ENCODE assay signal across 14 cellular contexts in the genomic region with DNA sequence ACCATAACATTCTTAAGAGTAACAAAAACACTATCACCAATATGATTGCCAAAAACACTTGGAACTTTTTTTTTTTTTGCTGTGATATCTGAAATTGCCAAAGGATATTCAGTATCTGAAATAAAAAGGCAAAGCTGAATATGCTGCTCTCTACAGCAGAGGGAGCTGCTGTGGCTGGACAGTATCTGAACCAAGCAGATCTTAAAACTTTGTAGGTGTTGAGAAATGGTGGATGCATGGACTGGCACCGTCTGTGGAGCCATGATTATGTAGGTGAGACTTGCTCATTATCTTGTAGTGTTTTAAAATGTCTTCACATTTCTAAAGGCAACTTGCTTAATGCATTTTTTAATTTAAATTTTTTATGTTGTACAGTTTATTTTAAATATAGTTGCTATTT. TPM values are rescaled to one million over a fixed set of nuclear protein-coding genes. Genes with fewer than 3 reads are reported as not detected.
A peak's percentile ranks its signal among the peaks of the same experiment; 100 is the strongest.
DNase-seq lines count a peak whose midpoint lies in the region; ATAC-seq, FAIRE-seq and TF ChIP-seq lines count a peak whose summit lies in the region.
"Had no signal": no experiment of that assay in that cellular context is flagged by ENCODE, and none has a peak within 500 bp of the region (broad histone marks: within the 10 kb centered on the region; RNA-seq: fewer than 3 reads in every experiment).

No MANE protein-coding gene starts in this region.

- H3K9ac ChIP-seq in neural progenitor cell = no peak overlapping the region

- H3K4me1 ChIP-seq in neural progenitor cell = no peaks in the 10 kb centered on the region
- H3K4me1 ChIP-seq: gastrocnemius medialis, SJSA1 had no signal

- H3K27me3 ChIP-seq in bronchial epithelial cell (ENCODE audit: control insufficient read depth, insufficient read depth, low read length) (no peaks in the 10 kb centered on the region), neural progenitor cell (no peaks in the 10 kb centered on the region)
- H3K27me3 ChIP-seq: gastrocnemius medialis, SJSA1 had no signal

- intact Hi-C loops in activated CD4-positive, alpha-beta T cell treated with anti-CD3 and anti-CD28 coated beads for 36 hours (cut with DNase I, micrococcal nuclease) = no loop called here

- CTCF ChIA-PET in activated CD4-positive, alpha-beta T cell treated with anti-CD3 and anti-CD28 coated beads for 36 hours (lab: Charles Lee) = interaction anchor here (1.0 to 2.1 kb wide), 5 partner anchors 9 to 694 kb away, joined by 3 to 10 read pairs (median 4); partner anchors contain the start of gene PDCD2

- no peaks in the 10 kb centered on the region for H3K9me3 Mint-ChIP-seq in activated CD4-positive, alpha-beta T cell treated with anti-CD3 and anti-CD28 coated beads for 36 hours (ENCODE audit: low read depth)
- no peaks in the 10 kb centered on the region for H3K9me3 Mint-ChIP-seq in neural progenitor cell
- H3K9me3 Mint-ChIP-seq: stimulated activated naive CD8-positive, alpha-beta T cell treated with anti-CD3 and anti-CD28 coated beads, Interleukin-15, amount 100 ng/mL, for 72 hours had no signal

- H3K27me3 Mint-ChIP-seq in activated CD4-positive, alpha-beta T cell treated with anti-CD3 and anti-CD28 coated beads for 36 hours = no peaks in the 10 kb centered on the region
- H3K27me3 Mint-ChIP-seq in neural progenitor cell (ENCODE audit: insufficient read depth, low read depth) = no peaks in the 10 kb centered on the region
- H3K27me3 Mint-ChIP-seq: stimulated activated naive CD8-positive, alpha-beta T cell treated with anti-CD3 and anti-CD28 coated beads, Interleukin-15, amount 100 ng/mL, for 72 hours had no signal

- H3F3A ChIP-seq in neural progenitor cell (ENCODE audit: low read depth) = peaks cover 26% of the 10 kb centered on the region

- H3K27ac ChIP-seq in neural progenitor cell = no peak overlapping the region
- H3K27ac ChIP-seq: gastrocnemius medialis, SJSA1 had no signal

- no peak overlapping the region for H3K4me3 Mint-ChIP-seq in activated CD4-positive, alpha-beta T cell treated with anti-CD3 and anti-CD28 coated beads for 36 hours
- no peak overlapping the region for H3K4me3 Mint-ChIP-seq in neural progenitor cell
- H3K4me3 Mint-ChIP-seq: stimulated activated naive CD8-positive, alpha-beta T cell treated with anti-CD3 and anti-CD28 coated beads, Interleukin-15, amount 100 ng/mL, for 72 hours had no signal

- H3K9me3 ChIP-seq in neural progenitor cell (ENCODE audit: low read depth) = no peaks in the 10 kb centered on the region
- H3K9me3 ChIP-seq: gastrocnemius medialis, SJSA1 had no signal

- peak overlapping the region; percentile 13 for H3K27ac Mint-ChIP-seq in activated CD4-positive, alpha-beta T cell treated with anti-CD3 and anti-CD28 coated beads for 36 hours
- no peak overlapping the region for H3K27ac Mint-ChIP-seq in neural progenitor cell

- no peaks in the 10 kb centered on the region for H3K4me1 Mint-ChIP-seq in activated CD4-positive, alpha-beta T cell treated with anti-CD3 and anti-CD28 coated beads for 36 hours
- H3K4me1 Mint-ChIP-seq in neural progenitor cell = no peaks in the 10 kb centered on the region
- H3K4me1 Mint-ChIP-seq: stimulated activated naive CD8-positive, alpha-beta T cell treated with anti-CD3 and anti-CD28 coated beads, Interleukin-15, amount 100 ng/mL, for 72 hours had no signal

- H3K36me3 ChIP-seq in bronchial epithelial cell (ENCODE audit: control insufficient read depth, insufficient read depth, low read length) (peaks cover 9% of the 10 kb centered on the region), neural progenitor cell (peaks cover 12% of the 10 kb centered on the region)

- TF ChIP-seq CTCF in LNCaP clone FGC (IDR thresholded peaks at IDR 0.05; ENCODE audit: control insufficient read depth, extremely low read depth, insufficient read depth) (peak; percentile 55), bronchial epithelial cell (IDR thresholded peaks at IDR 0.05; ENCODE audit: insufficient read depth, low read length, severe bottlenecking) (no peak), neural progenitor cell (IDR thresholded peaks at IDR 0.05) (peak; percentile 30)

- POLR2A ChIA-PET in activated CD4-positive, alpha-beta T cell treated with anti-CD3 and anti-CD28 coated beads for 36 hours (lab: Charles Lee) = interaction anchor here (0.8 kb wide), 1 partner anchor 23 kb away, joined by 3 read pairs; no protein-coding TSS in a partner anchor

- no peak for FAIRE-seq in bronchial epithelial cell (lab: Jason Lieb, UNC)

- H2AFZ ChIP-seq in neural progenitor cell (replicated peaks) = no peak overlapping the region

- H3K79me2 ChIP-seq in neural progenitor cell (ENCODE audit: low read depth) = no peaks in the 10 kb centered on the region

- ATAC-seq in activated CD4-positive, alpha-beta T cell treated with anti-CD3 and anti-CD28 coated beads for 36 hours = no peak
- ATAC-seq in GM21515 (IDR thresholded peaks at IDR 0.05; ENCODE audit: unreplicated experiment) (no peak), HG02981 (IDR thresholded peaks at IDR 0.05; ENCODE audit: unreplicated experiment) (no peak)
- ATAC-seq: gastrocnemius medialis; stimulated activated naive CD8-positive, alpha-beta T cell treated with anti-CD3 and anti-CD28 coated beads, Interleukin-15, amount 100 ng/mL, for 72 hours had no signal

- peaks cover 4% of the 10 kb centered on the region for H4K20me1 ChIP-seq in neural progenitor cell (ENCODE audit: low read depth)

- no peak for DNase-seq in activated CD4-positive, alpha-beta T cell treated with anti-CD3 and anti-CD28 coated beads for 36 hours
- no peak for DNase-seq in activated CD4-positive, alpha-beta T cell treated with anti-CD3 and anti-CD28 coated beads, Interleukin-2, amount 50 U/mL, for 4 hours
- no peak for DNase-seq in LNCaP clone FGC (ENCODE audit: low read depth)
- peak; percentile 24 for DNase-seq in bronchial epithelial cell (ENCODE audit: low read depth)
- no peak for DNase-seq in neural progenitor cell (ENCODE audit: low spot score)
- no peak for DNase-seq in stimulated activated CD4-positive, alpha-beta T cell treated with anti-CD3 and anti-CD28 coated beads, Interleukin-2, amount 100 ng/mL, for 24 hours
- DNase-seq: AML-193; amniotic stem cell; gastrocnemius medialis; NCI-H2081 treated with DMSO at 0.1 percent for 48 hours; stimulated activated naive CD8-positive, alpha-beta T cell treated with anti-CD3 and anti-CD28 coated beads, Interleukin-15, amount 100 ng/mL, for 72 hours had no signal

- H3K4me2 ChIP-seq in neural progenitor cell = no peak overlapping the region

- H3K4me3 ChIP-seq in LNCaP clone FGC (ENCODE audit: low read depth, low read length) = no peak overlapping the region
- H3K4me3 ChIP-seq in bronchial epithelial cell (ENCODE audit: low read depth, low read length) = no peak overlapping the region
- H3K4me3 ChIP-seq in neural progenitor cell = no peak overlapping the region
- H3K4me3 ChIP-seq: gastrocnemius medialis, SJSA1 had no signal

- peaks cover 37% of the 10 kb centered on the region for H3K36me3 Mint-ChIP-seq in activated CD4-positive, alpha-beta T cell treated with anti-CD3 and anti-CD28 coated beads for 36 hours (ENCODE audit: low read depth)
- peaks cover 10% of the 10 kb centered on the region for H3K36me3 Mint-ChIP-seq in neural progenitor cell

RNA-seq across cellular contexts. Expression of gene PDCD2, which starts 9.2 kb away (rescaled TPM):
- 100 to 1,000 TPM; 133 to 152 TPM for total RNA-seq in activated CD4-positive, alpha-beta T cell treated with anti-CD3 and anti-CD28 coated beads for 36 hours
- total RNA-seq in bronchial epithelial cell (40.1 and 55.0 TPM in 2 replicates), neural progenitor cell (ENCODE audit: low replicate concordance) (95.9 and 96.4 TPM in 2 replicates)

RNA-seq across cellular contexts. Expression of gene TBP, which starts 21.1 kb away (rescaled TPM):
- total RNA-seq in activated CD4-positive, alpha-beta T cell treated with anti-CD3 and anti-CD28 coated beads for 36 hours = 10 to 100 TPM; 23.9 to 27.4 TPM
- total RNA-seq in bronchial epithelial cell (7.4 and 9.2 TPM in 2 replicates), neural progenitor cell (ENCODE audit: low replicate concordance) (23.0 and 27.1 TPM in 2 replicates)

RNA-seq across cellular contexts. Expression of gene PSMB1, which starts 22.1 kb away (rescaled TPM):
- 100 to 1,000 TPM; 129 to 245 TPM for total RNA-seq in activated CD4-positive, alpha-beta T cell treated with anti-CD3 and anti-CD28 coated beads for 36 hours
- 210 and 234 TPM in 2 replicates for total RNA-seq in bronchial epithelial cell
- 300 and 420 TPM in 2 replicates for total RNA-seq in neural progenitor cell (ENCODE audit: low replicate concordance)
